In the genomic region with DNA sequence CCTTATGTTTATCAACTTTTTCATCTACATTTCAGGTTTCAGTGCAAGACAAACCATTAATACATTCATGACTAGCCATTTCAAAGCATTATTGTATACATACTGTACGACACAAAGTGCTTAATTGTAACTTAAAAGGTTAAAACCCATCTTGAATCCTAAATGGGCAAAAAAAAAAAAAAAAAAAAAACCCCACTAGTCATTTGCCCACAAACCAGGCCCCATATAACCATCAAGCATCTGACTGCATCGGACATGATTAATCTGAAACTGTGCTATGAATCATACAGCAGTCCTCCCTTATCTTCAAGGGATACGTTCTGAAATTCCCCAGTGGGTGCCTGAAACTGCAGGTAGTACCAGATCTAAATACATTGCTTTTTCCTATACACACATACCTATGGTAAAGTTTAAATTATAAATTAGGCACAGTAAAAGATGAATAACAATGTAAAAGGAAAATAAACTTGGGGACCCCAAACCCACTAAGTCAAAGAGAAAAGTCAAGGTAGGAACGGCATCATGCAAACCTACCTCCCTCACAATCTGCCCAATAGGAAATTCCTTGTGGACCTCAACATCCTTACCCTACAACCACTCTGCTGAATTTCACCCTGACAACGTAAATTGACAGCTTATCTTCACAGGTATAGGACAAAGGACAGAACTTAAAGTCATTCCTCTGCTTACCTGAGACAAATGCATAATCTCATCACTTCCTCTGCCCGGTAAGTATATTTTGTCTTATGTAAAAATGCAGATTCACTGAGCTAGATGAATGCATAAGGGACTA, we compare ENCODE assay signal across 1 cellular context.
TF ChIP-seq lines count a peak whose summit lies in the region.

No MANE protein-coding gene starts in this region.

TF ChIP-seq in GM23338, 12 proteins besides CTCF, POLR2A, EP300 and RAD21 (continued from another document):
- TF ChIP-seq, protein P1, sequence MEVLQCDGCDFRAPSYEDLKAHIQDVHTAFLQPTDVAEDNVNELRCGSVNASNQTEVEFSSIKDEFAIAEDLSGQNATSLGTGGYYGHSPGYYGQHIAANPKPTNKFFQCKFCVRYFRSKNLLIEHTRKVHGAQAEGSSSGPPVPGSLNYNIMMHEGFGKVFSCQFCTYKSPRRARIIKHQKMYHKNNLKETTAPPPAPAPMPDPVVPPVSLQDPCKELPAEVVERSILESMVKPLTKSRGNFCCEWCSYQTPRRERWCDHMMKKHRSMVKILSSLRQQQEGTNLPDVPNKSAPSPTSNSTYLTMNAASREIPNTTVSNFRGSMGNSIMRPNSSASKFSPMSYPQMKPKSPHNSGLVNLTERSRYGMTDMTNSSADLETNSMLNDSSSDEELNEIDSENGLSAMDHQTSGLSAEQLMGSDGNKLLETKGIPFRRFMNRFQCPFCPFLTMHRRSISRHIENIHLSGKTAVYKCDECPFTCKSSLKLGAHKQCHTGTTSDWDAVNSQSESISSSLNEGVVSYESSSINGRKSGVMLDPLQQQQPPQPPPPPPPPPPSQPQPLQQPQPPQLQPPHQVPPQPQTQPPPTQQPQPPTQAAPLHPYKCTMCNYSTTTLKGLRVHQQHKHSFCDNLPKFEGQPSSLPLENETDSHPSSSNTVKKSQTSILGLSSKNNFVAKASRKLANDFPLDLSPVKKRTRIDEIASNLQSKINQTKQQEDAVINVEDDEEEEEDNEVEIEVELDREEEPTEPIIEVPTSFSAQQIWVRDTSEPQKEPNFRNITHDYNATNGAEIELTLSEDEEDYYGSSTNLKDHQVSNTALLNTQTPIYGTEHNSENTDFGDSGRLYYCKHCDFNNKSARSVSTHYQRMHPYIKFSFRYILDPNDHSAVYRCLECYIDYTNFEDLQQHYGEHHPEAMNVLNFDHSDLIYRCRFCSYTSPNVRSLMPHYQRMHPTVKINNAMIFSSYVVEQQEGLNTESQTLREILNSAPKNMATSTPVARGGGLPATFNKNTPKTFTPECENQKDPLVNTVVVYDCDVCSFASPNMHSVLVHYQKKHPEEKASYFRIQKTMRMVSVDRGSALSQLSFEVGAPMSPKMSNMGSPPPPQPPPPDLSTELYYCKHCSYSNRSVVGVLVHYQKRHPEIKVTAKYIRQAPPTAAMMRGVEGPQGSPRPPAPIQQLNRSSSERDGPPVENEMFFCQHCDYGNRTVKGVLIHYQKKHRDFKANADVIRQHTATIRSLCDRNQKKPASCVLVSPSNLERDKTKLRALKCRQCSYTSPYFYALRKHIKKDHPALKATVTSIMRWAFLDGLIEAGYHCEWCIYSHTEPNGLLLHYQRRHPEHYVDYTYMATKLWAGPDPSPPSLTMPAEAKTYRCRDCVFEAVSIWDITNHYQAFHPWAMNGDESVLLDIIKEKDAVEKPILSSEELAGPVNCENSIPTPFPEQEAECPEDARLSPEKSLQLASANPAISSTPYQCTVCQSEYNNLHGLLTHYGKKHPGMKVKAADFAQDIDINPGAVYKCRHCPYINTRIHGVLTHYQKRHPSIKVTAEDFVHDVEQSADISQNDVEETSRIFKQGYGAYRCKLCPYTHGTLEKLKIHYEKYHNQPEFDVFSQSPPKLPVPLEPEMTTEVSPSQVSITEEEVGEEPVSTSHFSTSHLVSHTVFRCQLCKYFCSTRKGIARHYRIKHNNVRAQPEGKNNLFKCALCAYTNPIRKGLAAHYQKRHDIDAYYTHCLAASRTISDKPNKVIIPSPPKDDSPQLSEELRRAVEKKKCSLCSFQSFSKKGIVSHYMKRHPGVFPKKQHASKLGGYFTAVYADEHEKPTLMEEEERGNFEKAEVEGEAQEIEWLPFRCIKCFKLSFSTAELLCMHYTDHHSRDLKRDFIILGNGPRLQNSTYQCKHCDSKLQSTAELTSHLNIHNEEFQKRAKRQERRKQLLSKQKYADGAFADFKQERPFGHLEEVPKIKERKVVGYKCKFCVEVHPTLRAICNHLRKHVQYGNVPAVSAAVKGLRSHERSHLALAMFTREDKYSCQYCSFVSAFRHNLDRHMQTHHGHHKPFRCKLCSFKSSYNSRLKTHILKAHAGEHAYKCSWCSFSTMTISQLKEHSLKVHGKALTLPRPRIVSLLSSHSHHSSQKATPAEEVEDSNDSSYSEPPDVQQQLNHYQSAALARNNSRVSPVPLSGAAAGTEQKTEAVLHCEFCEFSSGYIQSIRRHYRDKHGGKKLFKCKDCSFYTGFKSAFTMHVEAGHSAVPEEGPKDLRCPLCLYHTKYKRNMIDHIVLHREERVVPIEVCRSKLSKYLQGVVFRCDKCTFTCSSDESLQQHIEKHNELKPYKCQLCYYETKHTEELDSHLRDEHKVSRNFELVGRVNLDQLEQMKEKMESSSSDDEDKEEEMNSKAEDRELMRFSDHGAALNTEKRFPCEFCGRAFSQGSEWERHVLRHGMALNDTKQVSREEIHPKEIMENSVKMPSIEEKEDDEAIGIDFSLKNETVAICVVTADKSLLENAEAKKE (CRISPR knock-in tag; IDR thresholded peaks at IDR 0.05), result no peak
- no peak for TF ChIP-seq EZH2phosphoT487 (IDR thresholded peaks at IDR 0.05; ENCODE audit: unreplicated experiment)
- TF ChIP-seq, protein P2, sequence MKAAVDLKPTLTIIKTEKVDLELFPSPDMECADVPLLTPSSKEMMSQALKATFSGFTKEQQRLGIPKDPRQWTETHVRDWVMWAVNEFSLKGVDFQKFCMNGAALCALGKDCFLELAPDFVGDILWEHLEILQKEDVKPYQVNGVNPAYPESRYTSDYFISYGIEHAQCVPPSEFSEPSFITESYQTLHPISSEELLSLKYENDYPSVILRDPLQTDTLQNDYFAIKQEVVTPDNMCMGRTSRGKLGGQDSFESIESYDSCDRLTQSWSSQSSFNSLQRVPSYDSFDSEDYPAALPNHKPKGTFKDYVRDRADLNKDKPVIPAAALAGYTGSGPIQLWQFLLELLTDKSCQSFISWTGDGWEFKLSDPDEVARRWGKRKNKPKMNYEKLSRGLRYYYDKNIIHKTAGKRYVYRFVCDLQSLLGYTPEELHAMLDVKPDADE (IDR thresholded peaks at IDR 0.05), result no peak
- TF ChIP-seq ZNF114 (CRISPR knock-in tag; IDR thresholded peaks at IDR 0.05), result no peak
- no peak for TF ChIP-seq JUNB (IDR thresholded peaks at IDR 0.05; ENCODE audit: unreplicated experiment)
- TF ChIP-seq POLR2AphosphoS5 (IDR thresholded peaks at IDR 0.05; ENCODE audit: low read depth), result no peak
- no peak for TF ChIP-seq EZH2 (IDR thresholded peaks at IDR 0.05; ENCODE audit: low read depth, unreplicated experiment)
- TF ChIP-seq STAT1 (IDR thresholded peaks at IDR 0.05; ENCODE audit: unreplicated experiment), result no peak
